9 cellular contexts compared by ENCODE assay signal in genomic region chr9:125663127-125663526, GRCh38. TPM values are rescaled to one million over a fixed set of nuclear protein-coding genes. Genes with fewer than 3 reads are reported as not detected.
DNase-seq lines count a peak whose midpoint lies in the region; ATAC-seq, FAIRE-seq and TF ChIP-seq lines count a peak whose summit lies in the region.
"Had no signal": no experiment of that assay in that cellular context is flagged by ENCODE, and none has a peak within 500 bp of the region (broad histone marks: within the 10 kb centered on the region; RNA-seq: fewer than 3 reads in every experiment).

No MANE protein-coding gene starts in this region.

- CTCF ChIA-PET in K562 (lab: Yijun Ruan, JAX; ENCODE audit: low intra/inter-chr PET ratio), result no interaction called here

- DNase-seq in activated CD4-positive, CD25-positive, alpha-beta regulatory T cell (lab: John Stamatoyannopoulos, UW), result no peak
- peak; percentile 84 for DNase-seq in NCI-H226
- peak in 2 of 4 experiments; percentile 14 to 18 for DNase-seq in K562 (ENCODE audit: extremely low read depth in 1 of 4, low spot score in 3 of 4)
- DNase-seq in pulmonary artery endothelial cell (ENCODE audit: low read depth, low spot score), result peak; percentile 72
- DNase-seq in colonic mucosa, result no peak
- DNase-seq in Peyer's patch, result no peak
- DNase-seq in GOT3 (lab: John Stamatoyannopoulos, UW), result no peak
- DNase-seq: adrenal gland had no signal

- H3K4me1 ChIP-seq in K562 (replicated peaks in 1 of 2; ENCODE audit: control insufficient read depth in 2 of 2, insufficient read depth in 2 of 2, low read length in 2 of 2), result no peaks in the 10 kb centered on the region
- H3K4me1 ChIP-seq in colonic mucosa, result no peaks in the 10 kb centered on the region
- no peaks in the 10 kb centered on the region for H3K4me1 ChIP-seq in Peyer's patch
- H3K4me1 ChIP-seq: adrenal gland had no signal

- no peak overlapping the region for H3K4me2 ChIP-seq in K562 (ENCODE audit: insufficient read depth, low read length)

- H3K4me3 ChIP-seq in K562 (no peak overlapping the region), colonic mucosa (no peak overlapping the region), Peyer's patch (no peak overlapping the region)
- H3K4me3 ChIP-seq: adrenal gland had no signal

- no peak overlapping the region for H2AFZ ChIP-seq in K562 (ENCODE audit: low read depth, low read length)

- H3K9ac ChIP-seq in K562 (ENCODE audit: insufficient read depth in 1 of 2, low read depth in 2 of 2, low read length in 2 of 2), result no peak overlapping the region
- H3K9ac ChIP-seq in colonic mucosa (ENCODE audit: low read depth in 2 of 2, low read length in 2 of 2), result no peak overlapping the region

- peak; percentile 40 for FAIRE-seq in K562 (lab: Jason Lieb, UNC)

- no peaks in the 10 kb centered on the region for H3K9me1 ChIP-seq in K562 (ENCODE audit: control insufficient read depth, insufficient read depth, low read length)

- intact Hi-C loops in K562 (cut with micrococcal nuclease) (no loop called here), colonic mucosa (cut with DNase I) (no loop called here)

- TF ChIP-seq CTCF in K562 (IDR thresholded peaks at IDR 0.05 in 2 of 3, conservative IDR thresholded peaks at IDR 0.05 in 1 of 3; ENCODE audit: insufficient read depth in 2 of 3, low read depth in 1 of 3, low read length in 3 of 3) (no peak), colonic mucosa (IDR thresholded peaks at IDR 0.05) (no peak), Peyer's patch (IDR thresholded peaks at IDR 0.05) (no peak)

- TF ChIP-seq RAD21 in K562 (CRISPR knock-in tag; conservative IDR thresholded peaks at IDR 0.05 in 1 of 2, IDR thresholded peaks at IDR 0.05 in 1 of 2), result no peak

- H3K27me3 ChIP-seq in K562 (ENCODE audit: control insufficient read depth in 2 of 2, insufficient read depth in 2 of 2, low read length in 2 of 2) (no peaks in the 10 kb centered on the region), colonic mucosa (no peaks in the 10 kb centered on the region), Peyer's patch (no peaks in the 10 kb centered on the region)
- H3K27me3 ChIP-seq: adrenal gland had no signal

- POLR2A ChIA-PET in K562 (lab: Yijun Ruan, JAX), result no interaction called here

- no peak for TF ChIP-seq EP300 in K562 (IDR thresholded peaks at IDR 0.05; ENCODE audit: low read length)

- no TSS peak for BruUV-seq in K562 (replicated peaks; lab: Mats Ljungman, UMichigan)

- WGBS in K562 (ENCODE audit: insufficient coverage, low coverage, missing lambda C conversion rate), result 30% methylated on average over 3 of the region's 3 CpGs

- no peaks in the 10 kb centered on the region for H4K20me1 ChIP-seq in K562 (replicated peaks; ENCODE audit: control insufficient read depth, insufficient read depth, low read length)

- peak; percentile 56 to 72 for ATAC-seq in activated CD4-positive, CD25-positive, alpha-beta regulatory T cell treated with anti-CD3 and anti-CD28 coated beads, Interleukin-2, amount 50 U/mL, for 24 hours
- no peak for ATAC-seq in K562

- TF ChIP-seq POLR2A in K562 (conservative IDR thresholded peaks at IDR 0.05) (no peak), Peyer's patch (IDR thresholded peaks at IDR 0.05) (no peak)

- H3K36me3 ChIP-seq in K562 (ENCODE audit: control insufficient read depth, insufficient read depth, low read length), result peaks cover 4% of the 10 kb centered on the region; the same call in 1 of the 3 replicates
- no peaks in the 10 kb centered on the region for H3K36me3 ChIP-seq in colonic mucosa
- H3K36me3 ChIP-seq in Peyer's patch, result peaks cover 0 to 9% (median 0%) of the 10 kb centered on the region in 3 donors
- H3K36me3 ChIP-seq: adrenal gland had no signal

- H3K27ac ChIP-seq in K562 (ENCODE audit: extremely low read depth, low read depth, low read length) (no peak overlapping the region; the same call in 2 of the 3 replicates), colonic mucosa (no peak overlapping the region), Peyer's patch (no peak overlapping the region)
- H3K27ac ChIP-seq: adrenal gland had no signal

- H3K79me2 ChIP-seq in K562 (ENCODE audit: control insufficient read depth, insufficient read depth, low read length), result no peaks in the 10 kb centered on the region

- H3K9me3 ChIP-seq in K562 (replicated peaks; ENCODE audit: control insufficient read depth, insufficient read depth, low read depth, low read length) (no peaks in the 10 kb centered on the region), colonic mucosa (no peaks in the 10 kb centered on the region), Peyer's patch (no peaks in the 10 kb centered on the region)
- H3K9me3 ChIP-seq: adrenal gland had no signal

- in situ Hi-C loops in K562 (cut with MboI), result no loop called here

TF ChIP-seq in K562, 482 proteins besides CTCF, POLR2A, EP300 and RAD21 (continues in another document):
- TF ChIP-seq SMARCA4 (IDR thresholded peaks at IDR 0.05) (peak; percentile 43; the same call in 1 of the 2 replicates), ZNF511 (CRISPR knock-in tag; IDR thresholded peaks at IDR 0.05) (no peak), TSHZ1 (CRISPR knock-in tag; IDR thresholded peaks at IDR 0.05) (no peak), ATF3 (IDR thresholded peaks at IDR 0.05) (peak; percentile 81), ATF3 (CRISPR knock-in tag; conservative IDR thresholded peaks at IDR 0.05) (no peak), JUN (IDR thresholded peaks at IDR 0.05; ENCODE audit: borderline replicate concordance, low read depth, low read length) (peak; percentile 61; the same call in 1 of the 2 replicates), JUN (CRISPR knock-in tag; IDR thresholded peaks at IDR 0.05; ENCODE audit: borderline replicate concordance) (no peak), EHMT2 (IDR thresholded peaks at IDR 0.05) (0 out of 2 replicates have a peak, but pooled peaks have one; percentile 55), BHLHE40 (IDR thresholded peaks at IDR 0.05; ENCODE audit: low read length) (peak; percentile 56; the same call in 1 of the 2 replicates), ZKSCAN3 (CRISPR knock-in tag; IDR thresholded peaks at IDR 0.05) (no peak), DPF2 (IDR thresholded peaks at IDR 0.05) (peak; percentile 51; the same call in 1 of the 2 replicates), HEY1 (CRISPR knock-in tag; IDR thresholded peaks at IDR 0.05; ENCODE audit: borderline replicate concordance) (no peak)

RNA-seq across cellular contexts. Expression of gene MAPKAP1, which starts 43.9 kb away (rescaled TPM):
- 75.9 and 114 TPM in 2 replicates for total RNA-seq in K562 (2011; cell fraction: chromatin; rRNA removed; ENCODE audit: low replicate concordance)
- total RNA-seq in K562 (2011; cell fraction: nucleolus; rRNA removed), result 32.5 and 42.6 TPM in 2 replicates
- 70.0 and 87.9 TPM in 2 replicates for total RNA-seq in K562 (2011; cell fraction: nucleoplasm; rRNA removed)
- 74.1 and 75.1 TPM in 2 replicates for total RNA-seq in K562 (2014; rRNA removed)
- 55.3 and 59.6 TPM in 2 replicates for total RNA-seq in K562 (2014; rRNA removed; fragmentation: Illumina TruSeq; extraction: Trizol)
- 54.7 and 59.2 TPM in 2 replicates for total RNA-seq in K562 (2015; rRNA removed; fragmentation: Illumina TruSeq; extraction: Trizol)
- 68.1 and 74.3 TPM in 2 replicates for total RNA-seq in K562 (2021)
- polyA plus RNA-seq in K562 (2011; rRNA removed), result 68.6 and 82.1 TPM in 2 replicates
- 52.1 and 65.5 TPM in 2 replicates for polyA plus RNA-seq in K562 (2011; cell fraction: cytosol; rRNA removed)
- 57.0 and 69.0 TPM in 2 replicates for polyA plus RNA-seq in K562 (2011; cell fraction: nucleus; rRNA removed)
- 50.6 and 60.4 TPM in 2 replicates for polyA plus RNA-seq in K562 (2012)
- polyA plus RNA-seq in K562 (2014; fragmentation: Illumina TruSeq; extraction: Trizol), result 61.8 and 80.4 TPM in 2 replicates
- polyA plus RNA-seq in K562 (2014; fragmentation: Nextera tagmentation; extraction: Ambion mirVana), result 1 to 10 TPM; 2.6 to 3.3 TPM
- polyA plus RNA-seq in K562 (2014; rRNA removed), result 61.1 and 63.8 TPM in 2 replicates
- polyA minus RNA-seq in K562 (2011; rRNA and poly(A)+ RNA removed), result 98.5 and 101 TPM in 2 replicates
- polyA minus RNA-seq in K562 (2011; cell fraction: cytosol; rRNA and poly(A)+ RNA removed), result 20.9 and 21.3 TPM in 2 replicates
- 42.5 and 52.8 TPM in 2 replicates for polyA minus RNA-seq in K562 (2011; cell fraction: nucleus; rRNA and poly(A)+ RNA removed)
- 81.3 and 90.1 TPM in 2 replicates for total RNA-seq in pulmonary artery endothelial cell
- 10 to 100 TPM; 54.9 to 70.1 TPM for total RNA-seq in colonic mucosa
- 10 to 100 TPM; 59.0 to 98.2 (median 70.9) TPM for total RNA-seq in Peyer's patch

Comparison
In these comparisons a context has a peak if more than half of its experiments do, and no peak if none do; other contexts are left out.
1. DNase-seq: peak in NCI-H226 (single experiment) and pulmonary artery endothelial cell (single experiment); none in activated CD4-positive, CD25-positive, alpha-beta regulatory T cell (0 of 4), colonic mucosa (single experiment), Peyer's patch (0 of 3) and GOT3 (single experiment).